8 cellular contexts compared by ENCODE assay signal in genomic region chr11:128716661-128717210, GRCh38. TPM values are rescaled to one million over a fixed set of nuclear protein-coding genes. Genes with fewer than 3 reads are reported as not detected.
A peak's percentile ranks its signal among the peaks of the same experiment; 100 is the strongest.
DNase-seq lines count a peak whose midpoint lies in the region; ATAC-seq and TF ChIP-seq lines count a peak whose summit lies in the region.

No MANE protein-coding gene starts in this region.

- H3K27ac Mint-ChIP-seq in naive thymus-derived CD4-positive, alpha-beta T cell: peak overlapping the region; percentile 70 to 99 (median 95)

- H3K9me2 ChIP-seq in MM.1S (replicated peaks; ENCODE audit: insufficient read depth, low read length): no peaks in the 10 kb centered on the region

- intact Hi-C loops in body of pancreas (cut with DNase I): no loop called here
- intact Hi-C loops in naive thymus-derived CD4-positive, alpha-beta T cell (cut with micrococcal nuclease): loop anchor here (1.0 to 2.0 kb wide), 6 partner anchors 9 to 60 kb away; no protein-coding TSS in a partner anchor

- H3K4me3 Mint-ChIP-seq in naive thymus-derived CD4-positive, alpha-beta T cell: peak overlapping the region; percentile 73 to 95 (median 86)

- peaks cover 94 to 100% (median 100%) of the 10 kb centered on the region in 7 donors for H3K4me1 Mint-ChIP-seq in naive thymus-derived CD4-positive, alpha-beta T cell

- H3K9me3 ChIP-seq in MM.1S (replicated peaks; ENCODE audit: insufficient read depth, low read length): no peaks in the 10 kb centered on the region
- H3K9me3 ChIP-seq in body of pancreas: no peaks in the 10 kb centered on the region
- H3K9me3 ChIP-seq in naive thymus-derived CD4-positive, alpha-beta T cell (ENCODE audit: control insufficient read depth in 2 of 3, low read length in 3 of 3): no peaks in the 10 kb centered on the region

- H3K4me3 ChIP-seq in GM12865 (ENCODE audit: low read depth, low read length) (peak overlapping the region; percentile 43), MM.1S (ENCODE audit: low read length) (peak overlapping the region; percentile 34; the same call in 1 of the 2 replicates), body of pancreas (no peak overlapping the region)
- H3K4me3 ChIP-seq in naive thymus-derived CD4-positive, alpha-beta T cell (ENCODE audit: low read length): peak overlapping the region; percentile 43

- TF ChIP-seq CTCF in GM12865 (IDR thresholded peaks at IDR 0.05; ENCODE audit: insufficient read depth, low read depth, low read length, missing control alignments): no peak
- no peak for TF ChIP-seq CTCF in MM.1S (IDR thresholded peaks at IDR 0.05; ENCODE audit: low read length)
- no peak for TF ChIP-seq CTCF in body of pancreas (IDR thresholded peaks at IDR 0.05)

- no peaks in the 10 kb centered on the region for H3K27me3 Mint-ChIP-seq in naive thymus-derived CD4-positive, alpha-beta T cell

- ATAC-seq in body of pancreas (peak; percentile 27), HG03280 (IDR thresholded peaks at IDR 0.05; ENCODE audit: unreplicated experiment) (no peak), HG03045 (IDR thresholded peaks at IDR 0.05; ENCODE audit: unreplicated experiment) (no peak), GM18511 (IDR thresholded peaks at IDR 0.05; ENCODE audit: unreplicated experiment) (no peak)
- peak; percentile 73 for ATAC-seq in naive thymus-derived CD4-positive, alpha-beta T cell

- H3F3A ChIP-seq in MM.1S (ENCODE audit: insufficient read depth, low read length): peaks cover 75% of the 10 kb centered on the region

- peak; percentile 66 for DNase-seq in GM12865 (ENCODE audit: low read depth)
- DNase-seq in MM.1S: peak; percentile 37
- DNase-seq in body of pancreas: no peak
- DNase-seq in naive thymus-derived CD4-positive, alpha-beta T cell: peak in 8 of 9 donors; percentile 58 to 76 (median 64)
- no peak for DNase-seq in glomerular visceral epithelial cell (ENCODE audit: extremely low spot score)

- H3K4me1 ChIP-seq in MM.1S (ENCODE audit: low read length) (peaks cover 78% of the 10 kb centered on the region), body of pancreas (peaks cover 11% of the 10 kb centered on the region)
- H3K4me1 ChIP-seq in naive thymus-derived CD4-positive, alpha-beta T cell (ENCODE audit: control insufficient read depth in 2 of 2, insufficient read depth in 2 of 2, low read length in 2 of 2): peaks cover 90 to 94% of the 10 kb centered on the region in 2 donors

- 47 to 69% methylated on average over 3 to 8 of the region's 8 CpGs for WGBS in body of pancreas, 2 donors

- H4K20me1 ChIP-seq in MM.1S (ENCODE audit: insufficient read depth, low read length): no peaks in the 10 kb centered on the region

- H3K27ac ChIP-seq in MM.1S (ENCODE audit: low read length): peak overlapping the region; percentile 99
- H3K27ac ChIP-seq in body of pancreas: peak overlapping the region in 3 of 4 donors; percentile 7 to 69 (median 41)
- H3K27ac ChIP-seq in naive thymus-derived CD4-positive, alpha-beta T cell (ENCODE audit: low read depth, low read length): peak overlapping the region; percentile 73

- no peaks in the 10 kb centered on the region for H3K27me3 ChIP-seq in MM.1S (replicated peaks; ENCODE audit: insufficient read depth, low read length)
- H3K27me3 ChIP-seq in body of pancreas: no peaks in the 10 kb centered on the region
- no peaks in the 10 kb centered on the region for H3K27me3 ChIP-seq in naive thymus-derived CD4-positive, alpha-beta T cell (ENCODE audit: control insufficient read depth in 2 of 2, insufficient read depth in 2 of 2, low read length in 2 of 2)

- H3K79me2 ChIP-seq in MM.1S (ENCODE audit: low read length): peaks cover 100% of the 10 kb centered on the region

- POLR2A ChIA-PET in naive thymus-derived CD4-positive, alpha-beta T cell (lab: Charles Lee): interaction anchor here (0.6 to 4.3 kb wide), 12 partner anchors 11 to 152 kb away, joined by 3 to 46 read pairs (median 4); partner anchors contain the start of gene FLI1

- H3K4me2 ChIP-seq in MM.1S (ENCODE audit: low read depth, low read length): peak overlapping the region; percentile 93

- H3K9me3 Mint-ChIP-seq in naive thymus-derived CD4-positive, alpha-beta T cell: peaks cover 0 to 8% (median 0%) of the 10 kb centered on the region in 11 donors

- peak overlapping the region; percentile 87 for H3K9ac ChIP-seq in MM.1S (ENCODE audit: low read length)

- H3K36me3 ChIP-seq in MM.1S (replicated peaks; ENCODE audit: insufficient read depth, low read length) (no peaks in the 10 kb centered on the region; the same call in 1 of the 2 replicates), body of pancreas (replicated peaks in 1 of 2; ENCODE audit: insufficient read depth in 1 of 2, low read depth in 2 of 2) (no peaks in the 10 kb centered on the region)
- H3K36me3 ChIP-seq in naive thymus-derived CD4-positive, alpha-beta T cell (ENCODE audit: control insufficient read depth in 2 of 3, insufficient read depth in 3 of 3, low read length in 3 of 3): no peaks in the 10 kb centered on the region

- TF ChIP-seq POLR2A in body of pancreas (IDR thresholded peaks at IDR 0.05): no peak

- H3K36me3 Mint-ChIP-seq in naive thymus-derived CD4-positive, alpha-beta T cell: peaks cover 0 to 25% (median 10%) of the 10 kb centered on the region in 5 donors

- CTCF ChIA-PET in naive thymus-derived CD4-positive, alpha-beta T cell (lab: Charles Lee): interaction anchor here (0.8 to 1.4 kb wide), 3 partner anchors 11 to 41 kb away, joined by 3 to 6 read pairs (median 4); no protein-coding TSS in a partner anchor

- no peak overlapping the region for H2AFZ ChIP-seq in MM.1S (ENCODE audit: low read length)

RNA-seq across cellular contexts. Expression of gene FLI1, which starts 22.9 kb away (rescaled TPM):
- 1 to 10 TPM; 2.6 to 4.4 TPM for total RNA-seq in body of pancreas
- 100 to 1,000 TPM in 1 of 5 experiments, 10 to 100 TPM in 4; 80.8 to 108 (median 89.3) TPM for total RNA-seq in naive thymus-derived CD4-positive, alpha-beta T cell
- polyA plus RNA-seq in naive thymus-derived CD4-positive, alpha-beta T cell: 10 to 100 TPM; 52.1 to 53.8 TPM

Comparison
In these comparisons a context has a peak if more than half of its experiments do, and no peak if none do; other contexts are left out.
1. DNase-seq: peak in GM12865 (single experiment), MM.1S (single experiment) and naive thymus-derived CD4-positive, alpha-beta T cell (8 of 9); none in body of pancreas (0 of 4) and glomerular visceral epithelial cell (single experiment).
2. H3K4me3 ChIP-seq: peak in GM12865 (single experiment), MM.1S (single experiment) and naive thymus-derived CD4-positive, alpha-beta T cell (single experiment); none in body of pancreas (0 of 2).
3. H3K27ac ChIP-seq: peak in every context shown above with its lines; median percentile 99 in MM.1S; 73 in naive thymus-derived CD4-positive, alpha-beta T cell; 41 in body of pancreas.
4. ATAC-seq: peak in body of pancreas (single experiment) and naive thymus-derived CD4-positive, alpha-beta T cell (single experiment); none in HG03280 (single experiment), HG03045 (single experiment) and GM18511 (single experiment).
5. RNA of gene FLI1, which starts 22.9 kb away (total RNA-seq): 80.8 to 108 TPM in naive thymus-derived CD4-positive, alpha-beta T cell; 2.6 to 4.4 TPM in body of pancreas; every median in the first group is over 10 times any median in the second.